ENCODE assay signal across 21 cellular contexts in genomic region chr4:80101768-80102116, GRCh38. TPM values are rescaled to one million over a fixed set of nuclear protein-coding genes. Genes with fewer than 3 reads are reported as not detected.
A peak's percentile ranks its signal among the peaks of the same experiment; 100 is the strongest.
DNase-seq lines count a peak whose midpoint lies in the region; ATAC-seq, FAIRE-seq and TF ChIP-seq lines count a peak whose summit lies in the region.
"Had no signal": no experiment of that assay in that cellular context is flagged by ENCODE, and none has a peak within 500 bp of the region (broad histone marks: within the 10 kb centered on the region; RNA-seq: fewer than 3 reads in every experiment).

No MANE protein-coding gene starts in this region.

- peaks cover 25% of the 10 kb centered on the region for H3K4me1 Mint-ChIP-seq in MCF 10A (ENCODE audit: insufficient read depth, unreplicated experiment)
- H3K4me1 Mint-ChIP-seq: activated CD4-positive, alpha-beta T cell treated with anti-CD3 and anti-CD28 coated beads, Interleukin-2, amount 10 ng/mL, durations not matched to agents 7 days and 5 days; activated naive CD8-positive, alpha-beta T cell treated with anti-CD3 and anti-CD28 coated beads, Interleukin-2, amount 10 ng/mL, durations not matched to agents 7 days and 5 days had no signal

- no peak overlapping the region for H3K27ac ChIP-seq in breast epithelium
- peak overlapping the region; percentile 90 for H3K27ac ChIP-seq in PC-3 (ENCODE audit: low read length)
- no peak overlapping the region for H3K27ac ChIP-seq in endothelial cell of umbilical vein (ENCODE audit: insufficient read depth, low read depth, low read length)
- no peak overlapping the region for H3K27ac ChIP-seq in heart right ventricle
- H3K27ac ChIP-seq: brain microvascular endothelial cell, KMS-11, PC-9, right atrium auricular region, upper lobe of left lung had no signal

- no peaks in the 10 kb centered on the region for H3K9me1 ChIP-seq in endothelial cell of umbilical vein (replicated peaks; ENCODE audit: control insufficient read depth, extremely low read depth, insufficient read depth, low read length)

- no peak overlapping the region for H3K4me3 Mint-ChIP-seq in MCF 10A (ENCODE audit: unreplicated experiment)
- H3K4me3 Mint-ChIP-seq: activated CD4-positive, alpha-beta T cell treated with anti-CD3 and anti-CD28 coated beads, Interleukin-2, amount 10 ng/mL, durations not matched to agents 7 days and 5 days; activated naive CD8-positive, alpha-beta T cell treated with anti-CD3 and anti-CD28 coated beads, Interleukin-2, amount 10 ng/mL, durations not matched to agents 7 days and 5 days; stimulated activated naive B cell treated with anti-CD40 and anti-IgM and Interleukin-4, amounts not matched to agents 10 μg/mL and 1 μg/mL and 100 μg/mL, for 72 hours had no signal

- H2AFZ ChIP-seq in PC-3 (ENCODE audit: low read length) (peak overlapping the region; percentile 31; the same call in 1 of the 2 replicates), endothelial cell of umbilical vein (ENCODE audit: low read depth, low read length) (no peak overlapping the region)
- H2AFZ ChIP-seq: PC-9 had no signal

- dilution Hi-C loops in endothelial cell of umbilical vein (cut with MboI; ENCODE audit: extremely low pct_ligation_motif_present, low sequenced_read_pairs): no loop called here

- H3K9ac ChIP-seq in PC-3 (ENCODE audit: low read length) (peak overlapping the region; percentile 64), endothelial cell of umbilical vein (replicated peaks; ENCODE audit: extremely low read depth, insufficient read depth, low read length) (no peak overlapping the region)
- H3K9ac ChIP-seq: KMS-11 had no signal

- H3K27me3 ChIP-seq in breast epithelium (no peaks in the 10 kb centered on the region), PC-3 (ENCODE audit: low read length) (no peaks in the 10 kb centered on the region), endothelial cell of umbilical vein (ENCODE audit: control insufficient read depth in 2 of 2, insufficient read depth in 2 of 2, low read length in 2 of 2) (no peaks in the 10 kb centered on the region), heart right ventricle (no peaks in the 10 kb centered on the region)
- H3K27me3 ChIP-seq: brain microvascular endothelial cell, right atrium auricular region, upper lobe of left lung had no signal

- no peaks in the 10 kb centered on the region for H3K4me1 ChIP-seq in breast epithelium
- peaks cover 50% of the 10 kb centered on the region for H3K4me1 ChIP-seq in PC-3 (ENCODE audit: insufficient read depth, low read length)
- peaks cover 10% of the 10 kb centered on the region for H3K4me1 ChIP-seq in endothelial cell of umbilical vein (ENCODE audit: control insufficient read depth, extremely low read depth, insufficient read depth, low read length)
- peaks cover 0 to 20% (median 6%) of the 10 kb centered on the region in 9 donors for H3K4me1 ChIP-seq in heart right ventricle

- peaks cover 0 to 3% of the 10 kb centered on the region in 2 donors for H3K9me3 ChIP-seq in breast epithelium
- H3K9me3 ChIP-seq in PC-3 (ENCODE audit: low read length): no peaks in the 10 kb centered on the region
- no peaks in the 10 kb centered on the region for H3K9me3 ChIP-seq in endothelial cell of umbilical vein (replicated peaks; ENCODE audit: control insufficient read depth, insufficient read depth, low read length)
- peaks cover 0 to 7% (median under 1%) of the 10 kb centered on the region in 11 donors for H3K9me3 ChIP-seq in heart right ventricle

- WGBS in heart right ventricle, 2 donors: 93 to 100% methylated on average over 1 of the region's 1 CpG

- peak; percentile 60 for ATAC-seq in PC-3
- ATAC-seq in HG03521 (IDR thresholded peaks at IDR 0.05; ENCODE audit: unreplicated experiment): no peak
- no peak for ATAC-seq in heart right ventricle
- no peak for ATAC-seq in HG03196 (IDR thresholded peaks at IDR 0.05; ENCODE audit: unreplicated experiment)
- ATAC-seq: left ventricle myocardium superior had no signal

- no peak for FAIRE-seq in endothelial cell of umbilical vein (lab: Jason Lieb, UNC)
- FAIRE-seq: GM19239 had no signal

- no peaks in the 10 kb centered on the region for H3K79me2 ChIP-seq in PC-3 (ENCODE audit: low read length)
- no peaks in the 10 kb centered on the region for H3K79me2 ChIP-seq in endothelial cell of umbilical vein (ENCODE audit: control insufficient read depth, insufficient read depth, low read length)

- H4K20me1 ChIP-seq in PC-3 (ENCODE audit: low read length) (no peaks in the 10 kb centered on the region), endothelial cell of umbilical vein (replicated peaks; ENCODE audit: control insufficient read depth, extremely low read depth, insufficient read depth, low read length) (no peaks in the 10 kb centered on the region)

- peak overlapping the region; percentile 78 for H3K27ac Mint-ChIP-seq in MCF 10A (ENCODE audit: low read depth, unreplicated experiment)
- H3K27ac Mint-ChIP-seq: activated CD4-positive, alpha-beta T cell treated with anti-CD3 and anti-CD28 coated beads, Interleukin-2, amount 10 ng/mL, durations not matched to agents 7 days and 5 days; activated naive CD8-positive, alpha-beta T cell treated with anti-CD3 and anti-CD28 coated beads, Interleukin-2, amount 10 ng/mL, durations not matched to agents 7 days and 5 days; stimulated activated naive B cell treated with anti-CD40 and anti-IgM and Interleukin-4, amounts not matched to agents 10 μg/mL and 1 μg/mL and 100 μg/mL, for 72 hours had no signal

- no peaks in the 10 kb centered on the region for H3K36me3 Mint-ChIP-seq in MCF 10A (ENCODE audit: insufficient read depth, unreplicated experiment)

- no peak overlapping the region for H3K4me3 ChIP-seq in breast epithelium
- H3K4me3 ChIP-seq in PC-3 (ENCODE audit: low read length): no peak overlapping the region
- H3K4me3 ChIP-seq in endothelial cell of umbilical vein (replicated peaks in 1 of 3; ENCODE audit: insufficient read depth in 1 of 3, low read depth in 1 of 3, low read length in 3 of 3): no peak overlapping the region
- no peak overlapping the region for H3K4me3 ChIP-seq in heart right ventricle
- H3K4me3 ChIP-seq: PC-9, right atrium auricular region, upper lobe of left lung had no signal

- no peaks in the 10 kb centered on the region for H3K27me3 Mint-ChIP-seq in MCF 10A (ENCODE audit: insufficient read depth, unreplicated experiment)
- H3K27me3 Mint-ChIP-seq: stimulated activated naive B cell treated with anti-CD40 and anti-IgM and Interleukin-4, amounts not matched to agents 10 μg/mL and 1 μg/mL and 100 μg/mL, for 72 hours had no signal

- POLR2A ChIA-PET in MCF 10A (lab: Yijun Ruan, JAX) (interaction anchor here (0.7 to 1.1 kb wide), 2 partner anchors 17 to 29 kb away, joined by 3 to 5 read pairs; partner anchors contain the start of gene ANTXR2), PC-3 (lab: Charles Lee; ENCODE audit: unreplicated experiment) (no interaction called here), endothelial cell of umbilical vein (lab: Charles Lee) (no interaction called here)

- peaks cover 7% of the 10 kb centered on the region for H3F3A ChIP-seq in PC-3 (ENCODE audit: low read length, unreplicated experiment)

- intact Hi-C loops in MCF 10A (cut with micrococcal nuclease): no loop called here
- intact Hi-C loops in breast epithelium (cut with DNase I; ENCODE audit: low total_unique reads): no loop called here
- intact Hi-C loops in PC-3 (cut with micrococcal nuclease): loop anchor here (1.0 kb wide), 1 partner anchor 35 kb away; no protein-coding TSS in a partner anchor
- intact Hi-C loops in endothelial cell of umbilical vein (cut with micrococcal nuclease): no loop called here
- intact Hi-C loops in heart right ventricle (cut with DNase I): no loop called here

- BruUV-seq in MCF 10A (replicated peaks; lab: Mats Ljungman, UMichigan) (no TSS peak), PC-3 (replicated peaks; lab: Mats Ljungman, UMichigan) (no TSS peak), endothelial cell of umbilical vein (replicated peaks; lab: Mats Ljungman, UMichigan) (no TSS peak)

- no peaks in the 10 kb centered on the region for H3K36me3 ChIP-seq in breast epithelium
- no peaks in the 10 kb centered on the region for H3K36me3 ChIP-seq in PC-3 (ENCODE audit: low read depth, low read length)
- no peaks in the 10 kb centered on the region for H3K36me3 ChIP-seq in endothelial cell of umbilical vein (ENCODE audit: control insufficient read depth in 2 of 2, extremely low read depth in 1 of 2, insufficient read depth in 2 of 2, low read length in 2 of 2)
- H3K36me3 ChIP-seq in heart right ventricle: no peaks in the 10 kb centered on the region
- H3K36me3 ChIP-seq: brain microvascular endothelial cell, right atrium auricular region, upper lobe of left lung had no signal

- DNase-seq in MCF 10A (ENCODE audit: unreplicated experiment) (peak; percentile 50), breast epithelium (ENCODE audit: low spot score in 2 of 2) (no peak), PC-3 (peak; percentile 74), endothelial cell of umbilical vein (ENCODE audit: low read depth, low spot score) (no peak), heart right ventricle (no peak), hippocampal formation (lab: John Stamatoyannopoulos, UW) (no peak)
- DNase-seq: activated CD4-positive, alpha-beta T cell treated with anti-CD3 and anti-CD28 coated beads, Interleukin-2, amount 10 ng/mL, durations not matched to agents 7 days and 5 days; activated naive CD8-positive, alpha-beta T cell treated with anti-CD3 and anti-CD28 coated beads, Interleukin-2, amount 10 ng/mL, durations not matched to agents 7 days and 5 days; brain microvascular endothelial cell; left ventricle myocardium superior; NCI-H1105 treated with DMSO at 0.1 percent for 48 hours; NCI-H748 treated with DMSO at 0.1 percent for 48 hours; occipital lobe; PC-9; stimulated activated naive B cell treated with anti-CD40 and anti-IgM and Interleukin-4, amounts not matched to agents 10 μg/mL and 1 μg/mL and 100 μg/mL, for 72 hours; upper lobe of left lung had no signal

- H3K9me3 Mint-ChIP-seq in MCF 10A (ENCODE audit: unreplicated experiment): peaks cover 14% of the 10 kb centered on the region

- TF ChIP-seq CTCF in MCF 10A (IDR thresholded peaks at IDR 0.05; ENCODE audit: unreplicated experiment) (no peak), breast epithelium (IDR thresholded peaks at IDR 0.05) (no peak), PC-3 (conservative IDR thresholded peaks at IDR 0.05; ENCODE audit: low read depth, low read length) (no peak), endothelial cell of umbilical vein (IDR thresholded peaks at IDR 0.05; ENCODE audit: extremely low read depth in 1 of 2, insufficient read depth in 1 of 2, low read depth in 1 of 2, low read length in 2 of 2) (no peak), heart right ventricle (IDR thresholded peaks at IDR 0.05) (no peak)

- no peaks in the 10 kb centered on the region for H3K9me2 ChIP-seq in PC-3 (replicated peaks; ENCODE audit: low read length)

- peak overlapping the region; percentile 18 for H3K4me2 ChIP-seq in PC-3 (ENCODE audit: low read length)
- H3K4me2 ChIP-seq in endothelial cell of umbilical vein (ENCODE audit: insufficient read depth, low read length): no peak overlapping the region
- H3K4me2 ChIP-seq: KMS-11, PC-9 had no signal

- CTCF ChIA-PET in MCF 10A (lab: Yijun Ruan, JAX) (no interaction called here), PC-3 (lab: Charles Lee) (no interaction called here), endothelial cell of umbilical vein (lab: Charles Lee) (no interaction called here)

- no peak for TF ChIP-seq POLR2A in breast epithelium (IDR thresholded peaks at IDR 0.05)
- no peak for TF ChIP-seq POLR2A in endothelial cell of umbilical vein (IDR thresholded peaks at IDR 0.05; ENCODE audit: low read depth, low read length)

RNA-seq across cellular contexts. Expression of gene ANTXR2, which starts 28.7 kb away (rescaled TPM):
- 31.0 and 45.1 TPM in 2 replicates for total RNA-seq in MCF 10A (2022)
- total RNA-seq in breast epithelium: 100 to 1,000 TPM in 1 of 3 donors, 10 to 100 TPM in 2; 55.1 to 229 (median 77.4) TPM
- 43.9 and 56.3 TPM in 2 replicates for total RNA-seq in PC-3 (2014; rRNA removed)
- 64.6 and 71.9 TPM in 2 replicates for total RNA-seq in endothelial cell of umbilical vein
- 4.6 and 6.6 TPM in 2 replicates for polyA plus RNA-seq in endothelial cell of umbilical vein
- 13.2 and 13.5 TPM in 2 replicates for polyA plus RNA-seq in endothelial cell of umbilical vein (2011; cell fraction: cytosol; rRNA removed)
- polyA plus RNA-seq in endothelial cell of umbilical vein (2011; cell fraction: nucleus; rRNA removed): 15.0 and 21.8 TPM in 2 replicates
- polyA plus RNA-seq in endothelial cell of umbilical vein (2012): 60.4 and 88.5 TPM in 2 replicates
- polyA minus RNA-seq in endothelial cell of umbilical vein: 19.8 and 21.8 TPM in 2 replicates
- not detected for polyA minus RNA-seq in endothelial cell of umbilical vein (2011; cell fraction: cytosol; rRNA and poly(A)+ RNA removed)
- polyA minus RNA-seq in endothelial cell of umbilical vein (2011; cell fraction: nucleus; rRNA and poly(A)+ RNA removed): 39.5 and 44.4 TPM in 2 replicates
- total RNA-seq in heart right ventricle: 10 to 100 TPM; 37.2 to 68.4 (median 49.8) TPM
- 10 to 100 TPM in 1 of 2 donors, 1 to 10 TPM in 1; 9.9 to 10.1 TPM for polyA plus RNA-seq in heart right ventricle

Comparison
In these comparisons a context has a peak if more than half of its experiments do, and no peak if none do; other contexts are left out.
1. DNase-seq: peak in MCF 10A (single experiment) and PC-3 (single experiment); none in breast epithelium (0 of 2), endothelial cell of umbilical vein (single experiment), heart right ventricle (0 of 2) and hippocampal formation (0 of 2).